ENCODE assay signal across 1 cellular context in the genomic region with DNA sequence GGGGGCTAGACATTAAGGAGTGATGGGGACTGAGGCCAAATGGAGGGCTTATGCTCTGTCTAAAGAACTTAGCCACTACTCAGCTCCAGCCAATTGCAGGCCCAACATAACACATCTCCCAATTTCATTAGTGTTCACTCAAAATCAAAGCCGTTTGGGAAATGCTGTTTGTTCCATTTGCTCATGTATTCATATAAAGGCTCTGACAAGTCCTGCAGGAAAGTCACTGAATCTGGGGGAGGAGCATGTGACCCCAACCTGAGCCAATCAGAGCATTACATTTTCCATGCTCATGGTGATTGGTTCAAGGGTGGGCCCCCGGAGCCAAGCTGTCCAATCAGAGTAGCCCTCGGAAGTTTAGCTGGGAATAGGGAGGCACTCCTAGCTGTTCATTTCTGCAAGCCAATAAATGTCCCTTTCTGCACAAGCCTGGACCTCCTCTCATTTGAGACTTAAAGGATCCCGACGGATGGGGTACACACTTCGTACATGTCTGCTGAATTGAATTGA.
TF ChIP-seq lines count a peak whose summit lies in the region.

No MANE protein-coding gene starts in this region.

TF ChIP-seq in K562, 482 proteins besides CTCF, POLR2A, EP300 and RAD21:
- TF ChIP-seq, protein P1, sequence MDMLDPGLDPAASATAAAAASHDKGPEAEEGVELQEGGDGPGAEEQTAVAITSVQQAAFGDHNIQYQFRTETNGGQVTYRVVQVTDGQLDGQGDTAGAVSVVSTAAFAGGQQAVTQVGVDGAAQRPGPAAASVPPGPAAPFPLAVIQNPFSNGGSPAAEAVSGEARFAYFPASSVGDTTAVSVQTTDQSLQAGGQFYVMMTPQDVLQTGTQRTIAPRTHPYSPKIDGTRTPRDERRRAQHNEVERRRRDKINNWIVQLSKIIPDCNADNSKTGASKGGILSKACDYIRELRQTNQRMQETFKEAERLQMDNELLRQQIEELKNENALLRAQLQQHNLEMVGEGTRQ (CRISPR knock-in tag; IDR thresholded peaks at IDR 0.05): peak; percentile 48
- TF ChIP-seq ZNF124 (CRISPR knock-in tag; IDR thresholded peaks at IDR 0.05): no peak
- TF ChIP-seq RB1 (IDR thresholded peaks at IDR 0.05; ENCODE audit: low read depth): no peak
- TF ChIP-seq NFYB (IDR thresholded peaks at IDR 0.05; ENCODE audit: extremely low read depth, insufficient read length): peak; percentile 23
- TF ChIP-seq SRSF9 (IDR thresholded peaks at IDR 0.05; ENCODE audit: borderline replicate concordance, low read depth, low read length): no peak
- TF ChIP-seq DNMT1 (IDR thresholded peaks at IDR 0.05): 0 out of 2 replicates have a peak, but pooled peaks have one; percentile 45
- TF ChIP-seq ZNF239 (CRISPR knock-in tag; IDR thresholded peaks at IDR 0.05): peak; percentile 99
- TF ChIP-seq, protein P2, sequence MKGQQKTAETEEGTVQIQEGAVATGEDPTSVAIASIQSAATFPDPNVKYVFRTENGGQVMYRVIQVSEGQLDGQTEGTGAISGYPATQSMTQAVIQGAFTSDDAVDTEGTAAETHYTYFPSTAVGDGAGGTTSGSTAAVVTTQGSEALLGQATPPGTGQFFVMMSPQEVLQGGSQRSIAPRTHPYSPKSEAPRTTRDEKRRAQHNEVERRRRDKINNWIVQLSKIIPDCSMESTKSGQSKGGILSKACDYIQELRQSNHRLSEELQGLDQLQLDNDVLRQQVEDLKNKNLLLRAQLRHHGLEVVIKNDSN (CRISPR knock-in tag; IDR thresholded peaks at IDR 0.05): peak; percentile 22; the same call in 1 of the 2 replicates
- peak; percentile 76 for TF ChIP-seq RBM25 (IDR thresholded peaks at IDR 0.05; ENCODE audit: low read depth, low read length, severe bottlenecking)
- peak; percentile 49 for TF ChIP-seq BCOR (IDR thresholded peaks at IDR 0.05)
- TF ChIP-seq, protein P3, sequence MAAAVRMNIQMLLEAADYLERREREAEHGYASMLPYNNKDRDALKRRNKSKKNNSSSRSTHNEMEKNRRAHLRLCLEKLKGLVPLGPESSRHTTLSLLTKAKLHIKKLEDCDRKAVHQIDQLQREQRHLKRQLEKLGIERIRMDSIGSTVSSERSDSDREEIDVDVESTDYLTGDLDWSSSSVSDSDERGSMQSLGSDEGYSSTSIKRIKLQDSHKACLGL (CRISPR knock-in tag; IDR thresholded peaks at IDR 0.05; ENCODE audit: borderline replicate concordance, poor library complexity, severe bottlenecking): no peak
